ENCODE assay signal across 8 cellular contexts in the genomic region with DNA sequence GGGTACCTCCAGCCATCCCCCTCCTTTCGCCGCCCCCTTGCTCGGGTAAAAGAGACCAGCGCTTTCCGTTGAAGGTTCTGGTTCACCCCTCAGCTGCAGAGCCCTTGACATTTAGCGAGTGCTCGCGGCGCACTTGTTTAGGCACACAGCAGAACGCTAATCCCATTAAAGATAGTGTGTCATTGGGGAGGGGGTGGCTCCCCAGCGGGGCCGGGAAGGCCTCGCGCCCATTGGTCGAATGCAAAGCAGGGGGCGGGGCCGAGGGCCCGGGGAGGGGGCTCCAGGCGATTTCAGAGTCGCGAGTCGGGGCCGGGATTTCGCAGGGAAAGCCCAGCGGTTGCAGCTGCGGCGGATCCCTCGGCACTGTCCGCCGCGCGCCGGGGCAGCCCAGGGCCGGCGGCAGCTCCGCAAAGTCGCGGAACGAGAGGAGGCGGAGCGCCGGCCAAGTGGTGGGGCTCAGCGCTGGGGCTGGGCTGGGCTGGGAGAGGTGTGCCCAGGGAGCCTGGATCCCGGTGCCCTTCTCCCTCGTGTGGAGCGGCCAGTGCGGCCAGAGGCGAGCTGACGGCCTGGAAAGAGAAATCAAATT.
DNase-seq lines count a peak whose midpoint lies in the region; ATAC-seq lines count a peak whose summit lies in the region.

No MANE protein-coding gene starts in this region.

- peaks cover 1 to 37% (median 25%) of the 10 kb centered on the region in 5 donors for H3K4me1 ChIP-seq in subcutaneous abdominal adipose tissue (ENCODE audit: control insufficient read depth in 5 of 5, insufficient read depth in 5 of 5, low read length in 5 of 5)

- no peak overlapping the region for H3K9ac ChIP-seq in subcutaneous abdominal adipose tissue (ENCODE audit: low read length in 5 of 5)

- no peak overlapping the region for H3K27ac ChIP-seq in subcutaneous abdominal adipose tissue (ENCODE audit: low read depth, low read length)

- no peak for ATAC-seq in HG02678 (IDR thresholded peaks at IDR 0.05; ENCODE audit: unreplicated experiment)

- DNase-seq in DMS 273 (lab: John Stamatoyannopoulos, UW; ENCODE audit: unreplicated experiment) (peak; percentile 80), NCI-H345 (lab: John Stamatoyannopoulos, UW) (peak; percentile 62), cerebellum (ENCODE audit: low spot score) (peak; percentile 85), left kidney (ENCODE audit: low read depth, low spot score) (peak; percentile 93), NCI-H2081 treated with DMSO at 0.1 percent for 48 hours (lab: John Stamatoyannopoulos, UW) (no peak), SKM-1 treated with dmso at 0.1 percent for 144 hours (lab: John Stamatoyannopoulos, UW; ENCODE audit: unreplicated experiment) (no peak)

- peaks cover 0 to 18% (median 6%) of the 10 kb centered on the region in 5 donors for H3K27me3 ChIP-seq in subcutaneous abdominal adipose tissue (ENCODE audit: control insufficient read depth in 5 of 5, insufficient read depth in 4 of 5, low read length in 5 of 5)

- H3K9me3 ChIP-seq in subcutaneous abdominal adipose tissue (ENCODE audit: control insufficient read depth in 5 of 5, low read length in 5 of 5) = no peaks in the 10 kb centered on the region

- H3K36me3 ChIP-seq in subcutaneous abdominal adipose tissue (ENCODE audit: control insufficient read depth in 5 of 5, insufficient read depth in 5 of 5, low read length in 5 of 5) = no peaks in the 10 kb centered on the region

- peak overlapping the region; percentile 50 to 65 (median 58) for H3K4me3 ChIP-seq in subcutaneous abdominal adipose tissue (ENCODE audit: low read depth in 1 of 5, low read length in 5 of 5)

Comparison
In these comparisons a context has a peak if more than half of its experiments do, and no peak if none do; other contexts are left out.
1. DNase-seq: peak in DMS 273 (single experiment), NCI-H345 (single experiment), cerebellum (single experiment) and left kidney (single experiment); none in NCI-H2081 treated with DMSO at 0.1 percent for 48 hours (single experiment) and SKM-1 treated with dmso at 0.1 percent for 144 hours (single experiment).